ENCODE assay signal across 8 cellular contexts in genomic region chr1:10399487-10399917, GRCh38. TPM values are rescaled to one million over a fixed set of nuclear protein-coding genes. Genes with fewer than 3 reads are reported as not detected.
DNase-seq lines count a peak whose midpoint lies in the region; ATAC-seq and TF ChIP-seq lines count a peak whose summit lies in the region.

No MANE protein-coding gene starts in this region.

- DNase-seq in D341Med (ENCODE audit: low spot score) (peak; percentile 45), heart left ventricle (peak; percentile 22 to 75 (median 36)), posterior cingulate gyrus (peak in 7 of 10 donors; percentile 17 to 86 (median 22)), NCI-H226 (no peak)
- DNase-seq in activated naive CD4-positive, alpha-beta T cell treated with anti-CD3 and anti-CD28 coated beads, Interleukin-2, amount 50 U/mL, for 72 hours (ENCODE audit: low spot score in 2 of 2), result peak in 1 of 2 donors; percentile 22

- peak; percentile 7 for ATAC-seq in HG03097 (IDR thresholded peaks at IDR 0.05; ENCODE audit: low FRiP score, unreplicated experiment)
- no peak for ATAC-seq in activated naive CD4-positive, alpha-beta T cell treated with anti-CD3 and anti-CD28 coated beads, Interleukin-2, amount 50 U/mL, for 72 hours
- no peak for ATAC-seq in heart left ventricle
- ATAC-seq in GM21367 (IDR thresholded peaks at IDR 0.05; ENCODE audit: unreplicated experiment), result no peak
- ATAC-seq in HG02678 (IDR thresholded peaks at IDR 0.05; ENCODE audit: unreplicated experiment), result no peak

- 0 to 2% (median 1%) methylated on average over 26 to 34 of the region's 34 CpGs for WGBS in heart left ventricle, 4 donors

- H3K9me3 Mint-ChIP-seq in activated naive CD4-positive, alpha-beta T cell treated with anti-CD3 and anti-CD28 coated beads, Interleukin-2, amount 50 U/mL, for 72 hours, result no peaks in the 10 kb centered on the region

- H3K27ac ChIP-seq in heart left ventricle, result peak overlapping the region; percentile 59 to 97 (median 92)

- H3K27me3 ChIP-seq in heart left ventricle, result no peaks in the 10 kb centered on the region

- H3K9me3 ChIP-seq in heart left ventricle, result peaks cover 0 to 5% (median 0%) of the 10 kb centered on the region in 12 donors

- H3K4me1 ChIP-seq in heart left ventricle, result peaks cover 0 to 47% (median 15%) of the 10 kb centered on the region in 12 donors

- intact Hi-C loops in heart left ventricle (cut with DNase I), result no loop called here
- intact Hi-C loops in posterior cingulate gyrus (cut with DNase I), result loop anchor here (2.0 kb wide), 2 partner anchors 31 to 189 kb away; partner anchors contain the start of genes CENPS and KIF1B

- H3K36me3 Mint-ChIP-seq in activated naive CD4-positive, alpha-beta T cell treated with anti-CD3 and anti-CD28 coated beads, Interleukin-2, amount 50 U/mL, for 72 hours, result peaks cover 22% of the 10 kb centered on the region in 2 donors

- peaks cover 0 to 31% (median 25%) of the 10 kb centered on the region in 9 donors for H3K36me3 ChIP-seq in heart left ventricle

- peak overlapping the region; percentile 80 to 98 (median 90) for H3K4me3 ChIP-seq in heart left ventricle

- no peak for TF ChIP-seq CTCF in heart left ventricle (IDR thresholded peaks at IDR 0.05)

- no peak for TF ChIP-seq POLR2A in heart left ventricle (IDR thresholded peaks at IDR 0.05)

- peak overlapping the region; percentile 24 to 94 for H3K27ac Mint-ChIP-seq in activated naive CD4-positive, alpha-beta T cell treated with anti-CD3 and anti-CD28 coated beads, Interleukin-2, amount 50 U/mL, for 72 hours

RNA-seq across cellular contexts. Expression of gene PGD, which starts 0.6 kb away (rescaled TPM):
- total RNA-seq in activated naive CD4-positive, alpha-beta T cell treated with anti-CD3 and anti-CD28 coated beads, Interleukin-2, amount 50 U/mL, for 72 hours, result 10 to 100 TPM; 59.2 to 95.6 TPM
- total RNA-seq in heart left ventricle, result 10 to 100 TPM; 25.0 to 95.2 (median 31.1) TPM
- 10 to 100 TPM; 13.3 to 30.9 TPM for polyA plus RNA-seq in heart left ventricle

RNA-seq across cellular contexts. Expression of gene CENPS, which starts 30.7 kb away (rescaled TPM):
- total RNA-seq in activated naive CD4-positive, alpha-beta T cell treated with anti-CD3 and anti-CD28 coated beads, Interleukin-2, amount 50 U/mL, for 72 hours, result 10 to 100 TPM in 1 of 2 donors, 1 to 10 TPM in 1; 8.6 to 16.7 TPM
- total RNA-seq in heart left ventricle, result 10 to 100 TPM in 1 of 9 donors, 1 to 10 TPM in 8; 2.4 to 11.6 (median 8.5) TPM
- polyA plus RNA-seq in heart left ventricle, result 1 to 10 TPM; 6.7 to 8.2 TPM

RNA-seq across cellular contexts. Expression of gene CORT, which starts 50.3 kb away (rescaled TPM):
- under 1 TPM in 1 of 2 donors, not detected in 1; 0.32 TPM for total RNA-seq in activated naive CD4-positive, alpha-beta T cell treated with anti-CD3 and anti-CD28 coated beads, Interleukin-2, amount 50 U/mL, for 72 hours
- under 1 TPM in 2 of 9 donors, not detected in 7; 0.19 to 0.37 TPM for total RNA-seq in heart left ventricle
- polyA plus RNA-seq in heart left ventricle, result not detected
